9 cellular contexts compared by ENCODE assay signal in the genomic region with DNA sequence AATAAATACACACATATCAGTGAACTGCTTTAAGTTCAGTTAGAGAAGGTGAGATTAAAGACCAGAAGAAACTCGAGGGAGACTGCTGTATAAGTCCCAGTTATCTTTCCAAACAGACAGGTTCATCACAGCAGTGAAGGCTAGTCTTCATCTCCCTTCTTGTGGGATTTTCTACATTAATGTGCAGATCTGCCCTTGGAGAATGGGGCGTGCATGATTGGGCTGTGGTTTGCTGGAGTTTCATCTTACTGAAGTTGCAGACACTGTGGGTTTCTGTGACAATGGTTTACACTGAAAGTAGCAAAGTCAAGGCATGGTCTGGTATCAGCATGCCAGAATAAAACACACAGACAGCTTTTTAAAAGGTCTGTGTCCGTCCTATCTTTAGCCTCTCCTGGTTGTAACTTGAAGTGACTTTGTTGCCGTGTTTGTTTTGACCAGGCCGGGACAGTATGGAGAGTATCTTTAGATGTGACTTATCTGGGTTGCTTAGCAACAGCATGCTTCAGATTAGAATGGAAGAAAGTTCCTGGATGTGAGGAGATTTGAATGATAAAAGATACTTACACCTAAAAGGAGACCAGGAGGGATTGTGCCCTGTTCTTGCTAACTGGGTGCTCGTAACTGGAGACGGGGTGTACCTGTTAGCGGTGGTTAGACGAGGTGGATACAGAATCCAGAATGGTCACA. TPM values are rescaled to one million over a fixed set of nuclear protein-coding genes. Genes with fewer than 3 reads are reported as not detected.
DNase-seq lines count a peak whose midpoint lies in the region; ATAC-seq and TF ChIP-seq lines count a peak whose summit lies in the region.
"Had no signal": no experiment of that assay in that cellular context is flagged by ENCODE, and none has a peak within 500 bp of the region (broad histone marks: within the 10 kb centered on the region; RNA-seq: fewer than 3 reads in every experiment).

No MANE protein-coding gene starts in this region.

- H3K27ac ChIP-seq in SJSA1 (no peak overlapping the region), fibroblast of lung (ENCODE audit: insufficient read depth, low read length) (peak overlapping the region; percentile 86), rectal smooth muscle tissue (ENCODE audit: low read depth, low read length) (peak overlapping the region; percentile 21)

- no peak overlapping the region for H2AFZ ChIP-seq in fibroblast of lung (ENCODE audit: low read length)

- peaks cover 61% of the 10 kb centered on the region for H3K79me2 ChIP-seq in fibroblast of lung (ENCODE audit: control insufficient read depth, insufficient read depth, low read length)

- H4K20me1 ChIP-seq in fibroblast of lung (ENCODE audit: control insufficient read depth, extremely low read depth, insufficient read depth, low read length): no peaks in the 10 kb centered on the region

- H3K4me1 ChIP-seq in SJSA1 (replicated peaks): peaks cover 21% of the 10 kb centered on the region
- H3K4me1 ChIP-seq in fibroblast of lung (ENCODE audit: control insufficient read depth, extremely low read depth, insufficient read depth, low read length): peaks cover 3% of the 10 kb centered on the region
- H3K4me1 ChIP-seq in rectal smooth muscle tissue (ENCODE audit: control insufficient read depth, insufficient read depth, low read length): peaks cover 14% of the 10 kb centered on the region

- peak overlapping the region; percentile 81 for H3K4me3 ChIP-seq in GM08714 (ENCODE audit: low read length)
- peak overlapping the region; percentile 83 for H3K4me3 ChIP-seq in SJSA1
- H3K4me3 ChIP-seq in fibroblast of lung (replicated peaks in 1 of 4; ENCODE audit: control extremely low read depth in 1 of 4, insufficient read depth in 1 of 4, low read depth in 3 of 4, low read length in 4 of 4): peak overlapping the region; percentile 71 to 94 (median 87)
- H3K4me3 ChIP-seq in rectal smooth muscle tissue (ENCODE audit: low read length): peak overlapping the region; percentile 97

- no peak for DNase-seq in SJSA1 (ENCODE audit: low read depth in 1 of 2, low spot score in 2 of 2)
- DNase-seq in fibroblast of lung (ENCODE audit: low read depth in 2 of 2): peak in 1 of 2 donors; percentile 34
- no peak for DNase-seq in NK-92 (lab: John Stamatoyannopoulos, UW; ENCODE audit: unreplicated experiment)
- DNase-seq in GM19238 (ENCODE audit: insufficient read length, low spot score): no peak
- no peak for DNase-seq in amniotic stem cell (lab: John Stamatoyannopoulos, UW)

- H3K9ac ChIP-seq in fibroblast of lung (ENCODE audit: insufficient read depth, low read length) (no peak overlapping the region), rectal smooth muscle tissue (ENCODE audit: low read length) (no peak overlapping the region)

- H3K9me3 ChIP-seq in SJSA1 (replicated peaks): no peaks in the 10 kb centered on the region; the same call in 1 of the 2 replicates
- H3K9me3 ChIP-seq in fibroblast of lung (ENCODE audit: control insufficient read depth, insufficient read depth, low read depth, low read length): no peaks in the 10 kb centered on the region

- peak overlapping the region; percentile 70 for H3K4me2 ChIP-seq in fibroblast of lung (ENCODE audit: extremely low read depth, insufficient read depth, low read length)

- H3K27me3 ChIP-seq in SJSA1 (replicated peaks): no peaks in the 10 kb centered on the region
- H3K27me3 ChIP-seq in fibroblast of lung (ENCODE audit: control insufficient read depth, insufficient read depth, low read length): no peaks in the 10 kb centered on the region
- H3K27me3 ChIP-seq in rectal smooth muscle tissue (ENCODE audit: control insufficient read depth, insufficient read depth, low read length): no peaks in the 10 kb centered on the region

- H3K36me3 ChIP-seq in SJSA1 (peaks cover 8% of the 10 kb centered on the region), fibroblast of lung (ENCODE audit: control insufficient read depth, insufficient read depth, low read length) (no peaks in the 10 kb centered on the region), rectal smooth muscle tissue (ENCODE audit: control insufficient read depth, insufficient read depth, low read length) (no peaks in the 10 kb centered on the region)

- TF ChIP-seq CTCF in fibroblast of lung (conservative IDR thresholded peaks at IDR 0.05 in 1 of 2, IDR thresholded peaks at IDR 0.05 in 1 of 2; ENCODE audit: low read depth in 1 of 2, low read length in 2 of 2): no peak

- no peak for ATAC-seq in GM21367 (IDR thresholded peaks at IDR 0.05; ENCODE audit: unreplicated experiment)

RNA-seq across cellular contexts. Expression of gene NAA60, which starts 16.1 kb away (rescaled TPM):
- 4.6 and 6.8 TPM in 2 replicates for total RNA-seq in SJSA1 (2014; rRNA removed; shearing (Covaris generic))
- total RNA-seq in fibroblast of lung: 9.2 and 12.6 TPM in 2 replicates
- 20.9 and 33.6 TPM in 2 replicates for polyA plus RNA-seq in fibroblast of lung
- polyA plus RNA-seq in fibroblast of lung (2012): 20.5 and 26.8 TPM in 2 replicates
- 19.1 and 30.7 TPM in 2 replicates for polyA minus RNA-seq in fibroblast of lung (ENCODE audit: low replicate concordance)

RNA-seq across cellular contexts. Expression of gene ZNF597, which starts 16.2 kb away (rescaled TPM):
- 2.1 and 2.9 TPM in 2 replicates for total RNA-seq in SJSA1 (2014; rRNA removed; shearing (Covaris generic))
- 1.8 and 2.0 TPM in 2 replicates for total RNA-seq in fibroblast of lung
- 1.4 and 1.6 TPM in 2 replicates for polyA plus RNA-seq in fibroblast of lung
- 1.3 and 1.4 TPM in 2 replicates for polyA plus RNA-seq in fibroblast of lung (2012)
- polyA minus RNA-seq in fibroblast of lung (ENCODE audit: low replicate concordance): 0.24 and 0.26 TPM in 2 replicates

RNA-seq across cellular contexts. Expression of gene C16orf90, which starts 35.7 kb away (rescaled TPM):
- not detected in 2 replicates for total RNA-seq in SJSA1 (2014; rRNA removed; shearing (Covaris generic))
- not detected in 2 replicates for total RNA-seq in fibroblast of lung
- polyA plus RNA-seq in fibroblast of lung: not detected in 2 replicates
- polyA plus RNA-seq in fibroblast of lung (2012): not detected in 2 replicates
- not detected in 2 replicates for polyA minus RNA-seq in fibroblast of lung (ENCODE audit: low replicate concordance)
- polyA plus RNA-seq: esophagus had no signal

RNA-seq across cellular contexts. Expression of gene CLUAP1, which starts 41.3 kb away (rescaled TPM):
- total RNA-seq in SJSA1 (2014; rRNA removed; shearing (Covaris generic)): 17.4 and 37.6 TPM in 2 replicates
- total RNA-seq in fibroblast of lung: 21.1 and 22.3 TPM in 2 replicates
- 22.7 and 28.0 TPM in 2 replicates for polyA plus RNA-seq in fibroblast of lung
- polyA plus RNA-seq in fibroblast of lung (2012): 19.8 and 22.8 TPM in 2 replicates
- 1.9 and 4.1 TPM in 2 replicates for polyA minus RNA-seq in fibroblast of lung (ENCODE audit: low replicate concordance)

RNA-seq across cellular contexts. Expression of gene ZNF174, which starts 58.5 kb away (rescaled TPM):
- total RNA-seq in SJSA1 (2014; rRNA removed; shearing (Covaris generic)): 6.8 and 7.8 TPM in 2 replicates
- 6.7 and 9.2 TPM in 2 replicates for total RNA-seq in fibroblast of lung
- 8.5 and 9.1 TPM in 2 replicates for polyA plus RNA-seq in fibroblast of lung
- 7.6 and 7.8 TPM in 2 replicates for polyA plus RNA-seq in fibroblast of lung (2012)
- 6.4 and 8.3 TPM in 2 replicates for polyA minus RNA-seq in fibroblast of lung (ENCODE audit: low replicate concordance)
